ENCODE assay signal across 1 cellular context in genomic region chr7:38274927-38275326, GRCh38.
TF ChIP-seq lines count a peak whose summit lies in the region.

No MANE protein-coding gene starts in this region.

TF ChIP-seq in H1, 55 proteins besides CTCF, POLR2A, EP300 and RAD21:
- TF ChIP-seq MAX (IDR thresholded peaks at IDR 0.05) (no peak), KDM1A (IDR thresholded peaks at IDR 0.05; ENCODE audit: borderline replicate concordance, low read length) (0 out of 2 replicates have a peak, but pooled peaks have one; percentile 24), SIRT6 (IDR thresholded peaks at IDR 0.05; ENCODE audit: low read length) (no peak), SP2 (IDR thresholded peaks at IDR 0.05; ENCODE audit: low read length) (no peak)
